In the genomic region with DNA sequence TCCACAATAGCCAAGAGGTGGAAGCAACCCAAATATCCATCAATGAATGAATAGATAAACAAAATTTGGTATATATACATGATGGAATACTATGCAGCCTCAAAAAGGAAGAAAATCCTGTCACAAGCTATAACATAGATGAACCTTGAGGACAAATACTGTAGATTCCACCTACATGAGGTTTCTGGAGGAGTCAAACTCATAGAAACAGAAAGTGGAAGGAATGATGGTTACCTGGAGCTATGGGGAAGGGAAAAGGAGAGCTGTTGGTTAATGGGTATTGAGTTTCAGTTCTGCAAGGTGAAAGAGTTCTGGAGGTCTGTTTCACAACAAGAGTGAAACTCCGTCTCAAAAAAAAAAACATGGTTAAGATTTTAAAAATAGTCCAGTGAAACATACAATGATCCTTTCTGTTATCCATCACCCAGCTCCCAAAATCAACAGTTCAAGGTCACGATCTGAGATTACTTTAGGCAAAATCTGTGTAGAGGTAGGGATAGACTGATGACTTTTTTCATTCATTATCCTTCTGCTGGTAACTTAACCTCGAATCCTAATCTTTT, we compare ENCODE assay signal across 1 cellular context.
TF ChIP-seq lines count a peak whose summit lies in the region.

No MANE protein-coding gene starts in this region.

TF ChIP-seq in GM12878, 131 proteins besides CTCF, POLR2A, EP300 and RAD21 (continued from another document):
- TF ChIP-seq, protein P1, sequence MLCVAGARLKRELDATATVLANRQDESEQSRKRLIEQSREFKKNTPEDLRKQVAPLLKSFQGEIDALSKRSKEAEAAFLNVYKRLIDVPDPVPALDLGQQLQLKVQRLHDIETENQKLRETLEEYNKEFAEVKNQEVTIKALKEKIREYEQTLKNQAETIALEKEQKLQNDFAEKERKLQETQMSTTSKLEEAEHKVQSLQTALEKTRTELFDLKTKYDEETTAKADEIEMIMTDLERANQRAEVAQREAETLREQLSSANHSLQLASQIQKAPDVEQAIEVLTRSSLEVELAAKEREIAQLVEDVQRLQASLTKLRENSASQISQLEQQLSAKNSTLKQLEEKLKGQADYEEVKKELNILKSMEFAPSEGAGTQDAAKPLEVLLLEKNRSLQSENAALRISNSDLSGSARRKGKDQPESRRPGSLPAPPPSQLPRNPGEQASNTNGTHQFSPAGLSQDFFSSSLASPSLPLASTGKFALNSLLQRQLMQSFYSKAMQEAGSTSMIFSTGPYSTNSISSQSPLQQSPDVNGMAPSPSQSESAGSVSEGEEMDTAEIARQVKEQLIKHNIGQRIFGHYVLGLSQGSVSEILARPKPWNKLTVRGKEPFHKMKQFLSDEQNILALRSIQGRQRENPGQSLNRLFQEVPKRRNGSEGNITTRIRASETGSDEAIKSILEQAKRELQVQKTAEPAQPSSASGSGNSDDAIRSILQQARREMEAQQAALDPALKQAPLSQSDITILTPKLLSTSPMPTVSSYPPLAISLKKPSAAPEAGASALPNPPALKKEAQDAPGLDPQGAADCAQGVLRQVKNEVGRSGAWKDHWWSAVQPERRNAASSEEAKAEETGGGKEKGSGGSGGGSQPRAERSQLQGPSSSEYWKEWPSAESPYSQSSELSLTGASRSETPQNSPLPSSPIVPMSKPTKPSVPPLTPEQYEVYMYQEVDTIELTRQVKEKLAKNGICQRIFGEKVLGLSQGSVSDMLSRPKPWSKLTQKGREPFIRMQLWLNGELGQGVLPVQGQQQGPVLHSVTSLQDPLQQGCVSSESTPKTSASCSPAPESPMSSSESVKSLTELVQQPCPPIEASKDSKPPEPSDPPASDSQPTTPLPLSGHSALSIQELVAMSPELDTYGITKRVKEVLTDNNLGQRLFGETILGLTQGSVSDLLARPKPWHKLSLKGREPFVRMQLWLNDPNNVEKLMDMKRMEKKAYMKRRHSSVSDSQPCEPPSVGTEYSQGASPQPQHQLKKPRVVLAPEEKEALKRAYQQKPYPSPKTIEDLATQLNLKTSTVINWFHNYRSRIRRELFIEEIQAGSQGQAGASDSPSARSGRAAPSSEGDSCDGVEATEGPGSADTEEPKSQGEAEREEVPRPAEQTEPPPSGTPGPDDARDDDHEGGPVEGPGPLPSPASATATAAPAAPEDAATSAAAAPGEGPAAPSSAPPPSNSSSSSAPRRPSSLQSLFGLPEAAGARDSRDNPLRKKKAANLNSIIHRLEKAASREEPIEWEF (IDR thresholded peaks at IDR 0.05; ENCODE audit: insufficient replicate concordance, low read depth, low read length): no peak
- TF ChIP-seq NFIC (IDR thresholded peaks at IDR 0.05; ENCODE audit: low read depth, low read length): peak; percentile 88
- TF ChIP-seq FOXM1 (IDR thresholded peaks at IDR 0.05; ENCODE audit: low read depth, low read length): peak; percentile 71
- TF ChIP-seq MEF2B (IDR thresholded peaks at IDR 0.05; ENCODE audit: partially characterized antibody, poor library complexity, severe bottlenecking): peak; percentile 55
- no peak for TF ChIP-seq MXI1 (IDR thresholded peaks at IDR 0.05; ENCODE audit: low read depth, low read length)
- TF ChIP-seq, protein P2, sequence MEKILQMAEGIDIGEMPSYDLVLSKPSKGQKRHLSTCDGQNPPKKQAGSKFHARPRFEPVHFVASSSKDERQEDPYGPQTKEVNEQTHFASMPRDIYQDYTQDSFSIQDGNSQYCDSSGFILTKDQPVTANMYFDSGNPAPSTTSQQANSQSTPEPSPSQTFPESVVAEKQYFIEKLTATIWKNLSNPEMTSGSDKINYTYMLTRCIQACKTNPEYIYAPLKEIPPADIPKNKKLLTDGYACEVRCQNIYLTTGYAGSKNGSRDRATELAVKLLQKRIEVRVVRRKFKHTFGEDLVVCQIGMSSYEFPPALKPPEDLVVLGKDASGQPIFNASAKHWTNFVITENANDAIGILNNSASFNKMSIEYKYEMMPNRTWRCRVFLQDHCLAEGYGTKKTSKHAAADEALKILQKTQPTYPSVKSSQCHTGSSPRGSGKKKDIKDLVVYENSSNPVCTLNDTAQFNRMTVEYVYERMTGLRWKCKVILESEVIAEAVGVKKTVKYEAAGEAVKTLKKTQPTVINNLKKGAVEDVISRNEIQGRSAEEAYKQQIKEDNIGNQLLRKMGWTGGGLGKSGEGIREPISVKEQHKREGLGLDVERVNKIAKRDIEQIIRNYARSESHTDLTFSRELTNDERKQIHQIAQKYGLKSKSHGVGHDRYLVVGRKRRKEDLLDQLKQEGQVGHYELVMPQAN (conservative IDR thresholded peaks at IDR 0.05): no peak
- TF ChIP-seq JUNB (IDR thresholded peaks at IDR 0.05): peak; percentile 49
- peak in 1 of 2 experiments; percentile 30; a peak in 1 of 4 replicates for TF ChIP-seq ETV6 (conservative IDR thresholded peaks at IDR 0.05 in 1 of 2, IDR thresholded peaks at IDR 0.05 in 1 of 2; ENCODE audit: borderline replicate concordance in 1 of 2, low read depth in 1 of 2)
- peak; percentile 96 for TF ChIP-seq EED (IDR thresholded peaks at IDR 0.05; ENCODE audit: low read depth)
- TF ChIP-seq YBX1 (IDR thresholded peaks at IDR 0.05): no peak
- no peak for TF ChIP-seq CHD4 (IDR thresholded peaks at IDR 0.05)
- peak; percentile 63; the same call in 1 of the 2 replicates for TF ChIP-seq MTA3 (IDR thresholded peaks at IDR 0.05; ENCODE audit: borderline replicate concordance, low read length)
- peak; percentile 80; the same call in 1 of the 2 replicates for TF ChIP-seq CBX5 (IDR thresholded peaks at IDR 0.05; ENCODE audit: low read depth)
- TF ChIP-seq SREBF2 (IDR thresholded peaks at IDR 0.05; ENCODE audit: low read length): no peak
- TF ChIP-seq, protein P3, sequence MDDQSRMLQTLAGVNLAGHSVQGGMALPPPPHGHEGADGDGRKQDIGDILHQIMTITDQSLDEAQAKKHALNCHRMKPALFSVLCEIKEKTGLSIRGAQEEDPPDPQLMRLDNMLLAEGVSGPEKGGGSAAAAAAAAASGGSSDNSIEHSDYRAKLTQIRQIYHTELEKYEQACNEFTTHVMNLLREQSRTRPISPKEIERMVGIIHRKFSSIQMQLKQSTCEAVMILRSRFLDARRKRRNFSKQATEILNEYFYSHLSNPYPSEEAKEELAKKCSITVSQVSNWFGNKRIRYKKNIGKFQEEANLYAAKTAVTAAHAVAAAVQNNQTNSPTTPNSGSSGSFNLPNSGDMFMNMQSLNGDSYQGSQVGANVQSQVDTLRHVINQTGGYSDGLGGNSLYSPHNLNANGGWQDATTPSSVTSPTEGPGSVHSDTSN (IDR thresholded peaks at IDR 0.05; ENCODE audit: insufficient replicate concordance, low read depth, low read length): no peak
- no peak for TF ChIP-seq FOS (IDR thresholded peaks at IDR 0.05; ENCODE audit: borderline replicate concordance, extremely low read depth, insufficient read length)
- peak; percentile 51 for TF ChIP-seq SP1 (IDR thresholded peaks at IDR 0.05; ENCODE audit: low read depth, low read length)
- peak; percentile 78; the same call in 1 of the 2 replicates for TF ChIP-seq IRF4 (IDR thresholded peaks at IDR 0.05; ENCODE audit: low read depth, low read length)
- no peak for TF ChIP-seq YY1 (IDR thresholded peaks at IDR 0.05; ENCODE audit: low read depth, low read length)
- TF ChIP-seq TCF3 (IDR thresholded peaks at IDR 0.05; ENCODE audit: borderline replicate concordance, insufficient read depth, low read depth, low read length): no peak
- TF ChIP-seq NBN (IDR thresholded peaks at IDR 0.05): peak; percentile 85
- TF ChIP-seq MEF2A (IDR thresholded peaks at IDR 0.05; ENCODE audit: insufficient read depth, low read depth, low read length): peak; percentile 84
- TF ChIP-seq, protein P4, sequence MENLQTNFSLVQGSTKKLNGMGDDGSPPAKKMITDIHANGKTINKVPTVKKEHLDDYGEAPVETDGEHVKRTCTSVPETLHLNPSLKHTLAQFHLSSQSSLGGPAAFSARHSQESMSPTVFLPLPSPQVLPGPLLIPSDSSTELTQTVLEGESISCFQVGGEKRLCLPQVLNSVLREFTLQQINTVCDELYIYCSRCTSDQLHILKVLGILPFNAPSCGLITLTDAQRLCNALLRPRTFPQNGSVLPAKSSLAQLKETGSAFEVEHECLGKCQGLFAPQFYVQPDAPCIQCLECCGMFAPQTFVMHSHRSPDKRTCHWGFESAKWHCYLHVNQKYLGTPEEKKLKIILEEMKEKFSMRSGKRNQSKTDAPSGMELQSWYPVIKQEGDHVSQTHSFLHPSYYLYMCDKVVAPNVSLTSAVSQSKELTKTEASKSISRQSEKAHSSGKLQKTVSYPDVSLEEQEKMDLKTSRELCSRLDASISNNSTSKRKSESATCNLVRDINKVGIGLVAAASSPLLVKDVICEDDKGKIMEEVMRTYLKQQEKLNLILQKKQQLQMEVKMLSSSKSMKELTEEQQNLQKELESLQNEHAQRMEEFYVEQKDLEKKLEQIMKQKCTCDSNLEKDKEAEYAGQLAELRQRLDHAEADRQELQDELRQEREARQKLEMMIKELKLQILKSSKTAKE (IDR thresholded peaks at IDR 0.05; ENCODE audit: low read depth, poor library complexity, severe bottlenecking): peak; percentile 52
- TF ChIP-seq RCOR1 (conservative IDR thresholded peaks at IDR 0.05; ENCODE audit: low read depth, low read length): no peak; the same call in 1 of the 2 replicates
- TF ChIP-seq, protein P5, sequence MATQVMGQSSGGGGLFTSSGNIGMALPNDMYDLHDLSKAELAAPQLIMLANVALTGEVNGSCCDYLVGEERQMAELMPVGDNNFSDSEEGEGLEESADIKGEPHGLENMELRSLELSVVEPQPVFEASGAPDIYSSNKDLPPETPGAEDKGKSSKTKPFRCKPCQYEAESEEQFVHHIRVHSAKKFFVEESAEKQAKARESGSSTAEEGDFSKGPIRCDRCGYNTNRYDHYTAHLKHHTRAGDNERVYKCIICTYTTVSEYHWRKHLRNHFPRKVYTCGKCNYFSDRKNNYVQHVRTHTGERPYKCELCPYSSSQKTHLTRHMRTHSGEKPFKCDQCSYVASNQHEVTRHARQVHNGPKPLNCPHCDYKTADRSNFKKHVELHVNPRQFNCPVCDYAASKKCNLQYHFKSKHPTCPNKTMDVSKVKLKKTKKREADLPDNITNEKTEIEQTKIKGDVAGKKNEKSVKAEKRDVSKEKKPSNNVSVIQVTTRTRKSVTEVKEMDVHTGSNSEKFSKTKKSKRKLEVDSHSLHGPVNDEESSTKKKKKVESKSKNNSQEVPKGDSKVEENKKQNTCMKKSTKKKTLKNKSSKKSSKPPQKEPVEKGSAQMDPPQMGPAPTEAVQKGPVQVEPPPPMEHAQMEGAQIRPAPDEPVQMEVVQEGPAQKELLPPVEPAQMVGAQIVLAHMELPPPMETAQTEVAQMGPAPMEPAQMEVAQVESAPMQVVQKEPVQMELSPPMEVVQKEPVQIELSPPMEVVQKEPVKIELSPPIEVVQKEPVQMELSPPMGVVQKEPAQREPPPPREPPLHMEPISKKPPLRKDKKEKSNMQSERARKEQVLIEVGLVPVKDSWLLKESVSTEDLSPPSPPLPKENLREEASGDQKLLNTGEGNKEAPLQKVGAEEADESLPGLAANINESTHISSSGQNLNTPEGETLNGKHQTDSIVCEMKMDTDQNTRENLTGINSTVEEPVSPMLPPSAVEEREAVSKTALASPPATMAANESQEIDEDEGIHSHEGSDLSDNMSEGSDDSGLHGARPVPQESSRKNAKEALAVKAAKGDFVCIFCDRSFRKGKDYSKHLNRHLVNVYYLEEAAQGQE (IDR thresholded peaks at IDR 0.05; ENCODE audit: low read depth, low read length): no peak
- peak; percentile 63 for TF ChIP-seq ATF7 (IDR thresholded peaks at IDR 0.05; ENCODE audit: low read depth)
- 0 out of 2 replicates have a peak, but pooled peaks have one; percentile 30 for TF ChIP-seq GATAD2B (conservative IDR thresholded peaks at IDR 0.05; ENCODE audit: low read depth)
- TF ChIP-seq SPI1 (IDR thresholded peaks at IDR 0.05; ENCODE audit: borderline replicate concordance, insufficient read depth, low read depth, low read length): peak; percentile 92
